Comparison of ENCODE assay signal across 1 cellular context in the genomic region with DNA sequence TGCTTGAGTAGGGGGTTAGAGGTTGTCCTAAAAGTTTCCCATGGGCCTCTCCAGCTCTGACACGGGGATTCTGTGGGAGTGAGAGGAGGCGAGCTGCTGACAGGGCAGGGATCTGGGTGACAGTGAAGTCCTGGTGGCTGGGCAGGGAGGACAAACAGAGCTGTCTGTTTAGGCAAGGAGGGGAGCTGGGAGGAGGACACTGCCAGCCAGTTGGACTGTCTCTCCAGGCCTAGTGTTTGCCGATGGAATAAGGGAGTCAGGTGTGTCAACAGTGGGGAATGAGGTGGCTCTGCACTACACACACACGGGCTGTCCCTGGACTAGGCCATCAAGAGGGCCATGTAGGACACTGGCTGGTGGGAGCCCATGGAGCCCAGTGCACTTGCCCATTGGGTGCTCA.
A peak's percentile ranks its signal among the peaks of the same experiment; 100 is the strongest.
TF ChIP-seq lines count a peak whose summit lies in the region.

No MANE protein-coding gene starts in this region.

TF ChIP-seq in HepG2, 621 proteins besides CTCF, POLR2A, EP300 and RAD21 (continued from another document and continues in another):
- TF ChIP-seq, protein P1, sequence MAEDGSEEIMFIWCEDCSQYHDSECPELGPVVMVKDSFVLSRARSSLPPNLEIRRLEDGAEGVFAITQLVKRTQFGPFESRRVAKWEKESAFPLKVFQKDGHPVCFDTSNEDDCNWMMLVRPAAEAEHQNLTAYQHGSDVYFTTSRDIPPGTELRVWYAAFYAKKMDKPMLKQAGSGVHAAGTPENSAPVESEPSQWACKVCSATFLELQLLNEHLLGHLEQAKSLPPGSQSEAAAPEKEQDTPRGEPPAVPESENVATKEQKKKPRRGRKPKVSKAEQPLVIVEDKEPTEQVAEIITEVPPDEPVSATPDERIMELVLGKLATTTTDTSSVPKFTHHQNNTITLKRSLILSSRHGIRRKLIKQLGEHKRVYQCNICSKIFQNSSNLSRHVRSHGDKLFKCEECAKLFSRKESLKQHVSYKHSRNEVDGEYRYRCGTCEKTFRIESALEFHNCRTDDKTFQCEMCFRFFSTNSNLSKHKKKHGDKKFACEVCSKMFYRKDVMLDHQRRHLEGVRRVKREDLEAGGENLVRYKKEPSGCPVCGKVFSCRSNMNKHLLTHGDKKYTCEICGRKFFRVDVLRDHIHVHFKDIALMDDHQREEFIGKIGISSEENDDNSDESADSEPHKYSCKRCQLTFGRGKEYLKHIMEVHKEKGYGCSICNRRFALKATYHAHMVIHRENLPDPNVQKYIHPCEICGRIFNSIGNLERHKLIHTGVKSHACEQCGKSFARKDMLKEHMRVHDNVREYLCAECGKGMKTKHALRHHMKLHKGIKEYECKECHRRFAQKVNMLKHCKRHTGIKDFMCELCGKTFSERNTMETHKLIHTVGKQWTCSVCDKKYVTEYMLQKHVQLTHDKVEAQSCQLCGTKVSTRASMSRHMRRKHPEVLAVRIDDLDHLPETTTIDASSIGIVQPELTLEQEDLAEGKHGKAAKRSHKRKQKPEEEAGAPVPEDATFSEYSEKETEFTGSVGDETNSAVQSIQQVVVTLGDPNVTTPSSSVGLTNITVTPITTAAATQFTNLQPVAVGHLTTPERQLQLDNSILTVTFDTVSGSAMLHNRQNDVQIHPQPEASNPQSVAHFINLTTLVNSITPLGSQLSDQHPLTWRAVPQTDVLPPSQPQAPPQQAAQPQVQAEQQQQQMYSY (CRISPR knock-in tag; IDR thresholded peaks at IDR 0.05): peak; percentile 93
- TF ChIP-seq REL (CRISPR knock-in tag; conservative IDR thresholded peaks at IDR 0.05) (no peak), ZNF773 (CRISPR knock-in tag; IDR thresholded peaks at IDR 0.05; ENCODE audit: borderline replicate concordance) (no peak), MEIS2 (CRISPR knock-in tag; IDR thresholded peaks at IDR 0.05) (peak; percentile 70; the same call in 1 of the 2 replicates), SIX1 (CRISPR knock-in tag; IDR thresholded peaks at IDR 0.05; ENCODE audit: borderline replicate concordance) (no peak), ZNF644 (CRISPR knock-in tag; IDR thresholded peaks at IDR 0.05; ENCODE audit: low read depth) (peak; percentile 90), ZNF607 (CRISPR knock-in tag; IDR thresholded peaks at IDR 0.05; ENCODE audit: borderline replicate concordance) (no peak), ZBTB7B (CRISPR knock-in tag; IDR thresholded peaks at IDR 0.05) (no peak), SRF (IDR thresholded peaks at IDR 0.05; ENCODE audit: low read depth, low read length) (no peak), NFIB (CRISPR knock-in tag; IDR thresholded peaks at IDR 0.05; ENCODE audit: borderline replicate concordance) (no peak), ARNT2 (CRISPR knock-in tag; IDR thresholded peaks at IDR 0.05; ENCODE audit: low read depth) (no peak), ZNF660 (CRISPR knock-in tag; IDR thresholded peaks at IDR 0.05; ENCODE audit: borderline replicate concordance, low read depth) (no peak), TEAD3 (CRISPR knock-in tag; optimal IDR thresholded peaks at IDR 0.05; ENCODE audit: borderline replicate concordance) (peak; percentile 83), ZNF451 (CRISPR knock-in tag; IDR thresholded peaks at IDR 0.05) (no peak), ZFP36 (IDR thresholded peaks at IDR 0.05; ENCODE audit: borderline replicate concordance, low read depth, low read length, partially characterized antibody) (no peak), THYN1 (CRISPR knock-in tag; IDR thresholded peaks at IDR 0.05; ENCODE audit: borderline replicate concordance, low read depth) (no peak), SIN3B (IDR thresholded peaks at IDR 0.05; ENCODE audit: low read length) (no peak), SUZ12 (IDR thresholded peaks at IDR 0.05; ENCODE audit: low read depth, low read length) (no peak), BRCA1 (CRISPR knock-in tag; IDR thresholded peaks at IDR 0.05) (no peak), CHCHD3 (CRISPR knock-in tag; IDR thresholded peaks at IDR 0.05) (no peak), ZSCAN22 (CRISPR knock-in tag; IDR thresholded peaks at IDR 0.05) (no peak), ZNF317 (CRISPR knock-in tag; IDR thresholded peaks at IDR 0.05) (0 out of 2 replicates have a peak, but pooled peaks have one; percentile 60), SNAPC2 (CRISPR knock-in tag; IDR thresholded peaks at IDR 0.05) (no peak), HDAC6 (IDR thresholded peaks at IDR 0.05; ENCODE audit: low read depth, low read length) (no peak), HOXA9 (CRISPR knock-in tag; IDR thresholded peaks at IDR 0.05; ENCODE audit: borderline replicate concordance) (no peak), POLR2AphosphoS5 (IDR thresholded peaks at IDR 0.05; ENCODE audit: low read depth, low read length) (no peak), FLYWCH1 (CRISPR knock-in tag; IDR thresholded peaks at IDR 0.05) (no peak), CC2D1A (CRISPR knock-in tag; IDR thresholded peaks at IDR 0.05) (no peak), IRX3 (CRISPR knock-in tag; IDR thresholded peaks at IDR 0.05; ENCODE audit: borderline replicate concordance, low read depth) (no peak), ZSCAN20 (CRISPR knock-in tag; IDR thresholded peaks at IDR 0.05; ENCODE audit: borderline replicate concordance) (no peak), MZF1 (CRISPR knock-in tag; IDR thresholded peaks at IDR 0.05; ENCODE audit: borderline replicate concordance) (0 out of 2 replicates have a peak, but pooled peaks have one; percentile 46), HDAC2 (CRISPR knock-in tag; IDR thresholded peaks at IDR 0.05) (peak; percentile 80)
- TF ChIP-seq, protein P2, sequence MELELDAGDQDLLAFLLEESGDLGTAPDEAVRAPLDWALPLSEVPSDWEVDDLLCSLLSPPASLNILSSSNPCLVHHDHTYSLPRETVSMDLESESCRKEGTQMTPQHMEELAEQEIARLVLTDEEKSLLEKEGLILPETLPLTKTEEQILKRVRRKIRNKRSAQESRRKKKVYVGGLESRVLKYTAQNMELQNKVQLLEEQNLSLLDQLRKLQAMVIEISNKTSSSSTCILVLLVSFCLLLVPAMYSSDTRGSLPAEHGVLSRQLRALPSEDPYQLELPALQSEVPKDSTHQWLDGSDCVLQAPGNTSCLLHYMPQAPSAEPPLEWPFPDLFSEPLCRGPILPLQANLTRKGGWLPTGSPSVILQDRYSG (CRISPR knock-in tag; IDR thresholded peaks at IDR 0.05): no peak
- TF ChIP-seq, protein P3, sequence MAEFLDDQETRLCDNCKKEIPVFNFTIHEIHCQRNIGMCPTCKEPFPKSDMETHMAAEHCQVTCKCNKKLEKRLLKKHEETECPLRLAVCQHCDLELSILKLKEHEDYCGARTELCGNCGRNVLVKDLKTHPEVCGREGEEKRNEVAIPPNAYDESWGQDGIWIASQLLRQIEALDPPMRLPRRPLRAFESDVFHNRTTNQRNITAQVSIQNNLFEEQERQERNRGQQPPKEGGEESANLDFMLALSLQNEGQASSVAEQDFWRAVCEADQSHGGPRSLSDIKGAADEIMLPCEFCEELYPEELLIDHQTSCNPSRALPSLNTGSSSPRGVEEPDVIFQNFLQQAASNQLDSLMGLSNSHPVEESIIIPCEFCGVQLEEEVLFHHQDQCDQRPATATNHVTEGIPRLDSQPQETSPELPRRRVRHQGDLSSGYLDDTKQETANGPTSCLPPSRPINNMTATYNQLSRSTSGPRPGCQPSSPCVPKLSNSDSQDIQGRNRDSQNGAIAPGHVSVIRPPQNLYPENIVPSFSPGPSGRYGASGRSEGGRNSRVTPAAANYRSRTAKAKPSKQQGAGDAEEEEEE (CRISPR knock-in tag; IDR thresholded peaks at IDR 0.05; ENCODE audit: borderline replicate concordance): no peak
- TF ChIP-seq, protein P4, sequence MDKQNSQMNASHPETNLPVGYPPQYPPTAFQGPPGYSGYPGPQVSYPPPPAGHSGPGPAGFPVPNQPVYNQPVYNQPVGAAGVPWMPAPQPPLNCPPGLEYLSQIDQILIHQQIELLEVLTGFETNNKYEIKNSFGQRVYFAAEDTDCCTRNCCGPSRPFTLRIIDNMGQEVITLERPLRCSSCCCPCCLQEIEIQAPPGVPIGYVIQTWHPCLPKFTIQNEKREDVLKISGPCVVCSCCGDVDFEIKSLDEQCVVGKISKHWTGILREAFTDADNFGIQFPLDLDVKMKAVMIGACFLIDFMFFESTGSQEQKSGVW (CRISPR knock-in tag; IDR thresholded peaks at IDR 0.05; ENCODE audit: borderline replicate concordance): no peak
- TF ChIP-seq, protein P5, sequence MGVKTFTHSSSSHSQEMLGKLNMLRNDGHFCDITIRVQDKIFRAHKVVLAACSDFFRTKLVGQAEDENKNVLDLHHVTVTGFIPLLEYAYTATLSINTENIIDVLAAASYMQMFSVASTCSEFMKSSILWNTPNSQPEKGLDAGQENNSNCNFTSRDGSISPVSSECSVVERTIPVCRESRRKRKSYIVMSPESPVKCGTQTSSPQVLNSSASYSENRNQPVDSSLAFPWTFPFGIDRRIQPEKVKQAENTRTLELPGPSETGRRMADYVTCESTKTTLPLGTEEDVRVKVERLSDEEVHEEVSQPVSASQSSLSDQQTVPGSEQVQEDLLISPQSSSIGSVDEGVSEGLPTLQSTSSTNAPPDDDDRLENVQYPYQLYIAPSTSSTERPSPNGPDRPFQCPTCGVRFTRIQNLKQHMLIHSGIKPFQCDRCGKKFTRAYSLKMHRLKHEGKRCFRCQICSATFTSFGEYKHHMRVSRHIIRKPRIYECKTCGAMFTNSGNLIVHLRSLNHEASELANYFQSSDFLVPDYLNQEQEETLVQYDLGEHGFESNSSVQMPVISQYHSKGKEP (CRISPR knock-in tag; IDR thresholded peaks at IDR 0.05): no peak
- TF ChIP-seq, protein P6, sequence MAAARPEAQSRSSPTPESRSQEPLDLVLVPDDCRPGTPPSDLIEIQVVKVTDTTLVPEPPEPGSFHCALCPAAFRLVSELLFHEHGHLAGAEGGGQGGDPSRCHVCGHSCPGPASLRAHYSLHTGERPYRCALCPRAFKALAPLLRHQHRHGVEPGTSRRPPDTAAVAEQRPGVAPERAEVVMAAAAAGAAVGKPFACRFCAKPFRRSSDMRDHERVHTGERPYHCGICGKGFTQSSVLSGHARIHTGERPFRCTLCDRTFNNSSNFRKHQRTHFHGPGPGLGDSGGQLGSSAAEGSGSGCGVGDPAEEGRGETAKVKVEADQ (CRISPR knock-in tag; IDR thresholded peaks at IDR 0.05; ENCODE audit: borderline replicate concordance): no peak
- TF ChIP-seq, protein P7, sequence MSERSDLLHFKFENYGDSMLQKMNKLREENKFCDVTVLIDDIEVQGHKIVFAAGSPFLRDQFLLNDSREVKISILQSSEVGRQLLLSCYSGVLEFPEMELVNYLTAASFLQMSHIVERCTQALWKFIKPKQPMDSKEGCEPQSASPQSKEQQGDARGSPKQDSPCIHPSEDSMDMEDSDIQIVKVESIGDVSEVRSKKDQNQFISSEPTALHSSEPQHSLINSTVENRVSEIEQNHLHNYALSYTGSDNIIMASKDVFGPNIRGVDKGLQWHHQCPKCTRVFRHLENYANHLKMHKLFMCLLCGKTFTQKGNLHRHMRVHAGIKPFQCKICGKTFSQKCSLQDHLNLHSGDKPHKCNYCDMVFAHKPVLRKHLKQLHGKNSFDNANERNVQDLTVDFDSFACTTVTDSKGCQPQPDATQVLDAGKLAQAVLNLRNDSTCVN (CRISPR knock-in tag; IDR thresholded peaks at IDR 0.05; ENCODE audit: borderline replicate concordance): no peak
- TF ChIP-seq, protein P8, sequence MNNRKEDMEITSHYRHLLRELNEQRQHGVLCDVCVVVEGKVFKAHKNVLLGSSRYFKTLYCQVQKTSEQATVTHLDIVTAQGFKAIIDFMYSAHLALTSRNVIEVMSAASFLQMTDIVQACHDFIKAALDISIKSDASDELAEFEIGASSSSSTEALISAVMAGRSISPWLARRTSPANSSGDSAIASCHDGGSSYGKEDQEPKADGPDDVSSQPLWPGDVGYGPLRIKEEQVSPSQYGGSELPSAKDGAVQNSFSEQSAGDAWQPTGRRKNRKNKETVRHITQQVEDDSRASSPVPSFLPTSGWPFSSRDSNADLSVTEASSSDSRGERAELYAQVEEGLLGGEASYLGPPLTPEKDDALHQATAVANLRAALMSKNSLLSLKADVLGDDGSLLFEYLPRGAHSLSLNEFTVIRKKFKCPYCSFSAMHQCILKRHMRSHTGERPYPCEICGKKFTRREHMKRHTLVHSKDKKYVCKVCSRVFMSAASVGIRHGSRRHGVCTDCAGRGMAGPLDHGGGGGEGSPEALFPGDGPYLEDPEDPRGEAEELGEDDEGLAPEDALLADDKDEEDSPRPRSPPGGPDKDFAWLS (CRISPR knock-in tag; IDR thresholded peaks at IDR 0.05; ENCODE audit: borderline replicate concordance): no peak
- TF ChIP-seq, protein P9, sequence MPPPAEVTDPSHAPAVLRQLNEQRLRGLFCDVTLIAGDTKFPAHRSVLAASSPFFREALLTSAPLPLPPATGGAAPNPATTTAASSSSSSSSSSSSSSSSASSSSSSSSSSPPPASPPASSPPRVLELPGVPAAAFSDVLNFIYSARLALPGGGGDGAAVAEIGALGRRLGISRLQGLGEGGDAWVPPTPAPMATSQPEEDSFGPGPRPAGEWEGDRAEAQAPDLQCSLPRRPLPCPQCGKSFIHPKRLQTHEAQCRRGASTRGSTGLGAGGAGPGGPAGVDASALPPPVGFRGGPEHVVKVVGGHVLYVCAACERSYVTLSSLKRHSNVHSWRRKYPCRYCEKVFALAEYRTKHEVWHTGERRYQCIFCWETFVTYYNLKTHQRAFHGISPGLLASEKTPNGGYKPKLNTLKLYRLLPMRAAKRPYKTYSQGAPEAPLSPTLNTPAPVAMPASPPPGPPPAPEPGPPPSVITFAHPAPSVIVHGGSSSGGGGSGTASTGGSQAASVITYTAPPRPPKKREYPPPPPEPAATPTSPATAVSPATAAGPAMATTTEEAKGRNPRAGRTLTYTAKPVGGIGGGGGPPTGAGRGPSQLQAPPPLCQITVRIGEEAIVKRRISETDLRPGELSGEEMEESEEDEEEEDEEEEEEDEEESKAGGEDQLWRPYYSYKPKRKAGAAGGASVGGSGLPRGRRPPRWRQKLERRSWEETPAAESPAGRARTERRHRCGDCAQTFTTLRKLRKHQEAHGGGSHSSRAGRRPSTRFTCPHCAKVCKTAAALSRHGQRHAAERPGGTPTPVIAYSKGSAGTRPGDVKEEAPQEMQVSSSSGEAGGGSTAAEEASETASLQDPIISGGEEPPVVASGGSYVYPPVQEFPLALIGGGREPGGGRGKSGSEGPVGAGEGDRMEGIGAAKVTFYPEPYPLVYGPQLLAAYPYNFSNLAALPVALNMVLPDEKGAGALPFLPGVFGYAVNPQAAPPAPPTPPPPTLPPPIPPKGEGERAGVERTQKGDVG (CRISPR knock-in tag; IDR thresholded peaks at IDR 0.05; ENCODE audit: borderline replicate concordance): no peak
- TF ChIP-seq, protein P10, sequence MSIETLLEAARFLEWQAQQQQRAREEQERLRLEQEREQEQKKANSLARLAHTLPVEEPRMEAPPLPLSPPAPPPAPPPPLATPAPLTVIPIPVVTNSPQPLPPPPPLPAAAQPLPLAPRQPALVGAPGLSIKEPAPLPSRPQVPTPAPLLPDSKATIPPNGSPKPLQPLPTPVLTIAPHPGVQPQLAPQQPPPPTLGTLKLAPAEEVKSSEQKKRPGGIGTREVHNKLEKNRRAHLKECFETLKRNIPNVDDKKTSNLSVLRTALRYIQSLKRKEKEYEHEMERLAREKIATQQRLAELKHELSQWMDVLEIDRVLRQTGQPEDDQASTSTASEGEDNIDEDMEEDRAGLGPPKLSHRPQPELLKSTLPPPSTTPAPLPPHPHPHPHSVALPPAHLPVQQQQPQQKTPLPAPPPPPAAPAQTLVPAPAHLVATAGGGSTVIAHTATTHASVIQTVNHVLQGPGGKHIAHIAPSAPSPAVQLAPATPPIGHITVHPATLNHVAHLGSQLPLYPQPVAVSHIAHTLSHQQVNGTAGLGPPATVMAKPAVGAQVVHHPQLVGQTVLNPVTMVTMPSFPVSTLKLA (IDR thresholded peaks at IDR 0.05): no peak
- TF ChIP-seq, protein P11, sequence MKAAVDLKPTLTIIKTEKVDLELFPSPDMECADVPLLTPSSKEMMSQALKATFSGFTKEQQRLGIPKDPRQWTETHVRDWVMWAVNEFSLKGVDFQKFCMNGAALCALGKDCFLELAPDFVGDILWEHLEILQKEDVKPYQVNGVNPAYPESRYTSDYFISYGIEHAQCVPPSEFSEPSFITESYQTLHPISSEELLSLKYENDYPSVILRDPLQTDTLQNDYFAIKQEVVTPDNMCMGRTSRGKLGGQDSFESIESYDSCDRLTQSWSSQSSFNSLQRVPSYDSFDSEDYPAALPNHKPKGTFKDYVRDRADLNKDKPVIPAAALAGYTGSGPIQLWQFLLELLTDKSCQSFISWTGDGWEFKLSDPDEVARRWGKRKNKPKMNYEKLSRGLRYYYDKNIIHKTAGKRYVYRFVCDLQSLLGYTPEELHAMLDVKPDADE (CRISPR knock-in tag; IDR thresholded peaks at IDR 0.05): no peak
